In the genomic region with DNA sequence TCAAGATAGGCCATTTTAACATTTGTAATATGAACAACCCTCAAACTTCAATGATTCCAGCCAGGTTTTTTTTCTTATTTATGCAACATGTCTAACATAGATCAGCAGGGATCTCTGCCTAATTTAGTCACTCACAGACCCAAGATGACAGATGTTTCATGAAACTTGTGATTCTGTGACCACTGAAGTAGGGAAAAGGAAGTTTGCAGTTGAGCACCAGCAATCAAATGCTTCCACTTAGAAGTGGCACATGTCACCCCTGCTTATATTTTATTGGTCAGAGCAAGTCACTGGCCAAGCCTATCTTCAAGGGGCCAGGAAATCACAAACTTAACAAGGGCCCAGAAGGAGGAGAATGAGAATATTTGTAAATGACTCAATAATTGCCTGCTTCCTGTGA, we compare ENCODE assay signal across 13 cellular contexts.
DNase-seq lines count a peak whose midpoint lies in the region; ATAC-seq and TF ChIP-seq lines count a peak whose summit lies in the region.
"Had no signal": no experiment of that assay in that cellular context is flagged by ENCODE, and none has a peak within 500 bp of the region (broad histone marks: within the 10 kb centered on the region; RNA-seq: fewer than 3 reads in every experiment).

No MANE protein-coding gene starts in this region.

- no peak overlapping the region for H3K27ac ChIP-seq in foreskin keratinocyte
- H3K27ac ChIP-seq: lower lobe of right lung, transverse colon had no signal

- peaks cover 8% of the 10 kb centered on the region for H3K4me1 ChIP-seq in foreskin keratinocyte
- H3K4me1 ChIP-seq: lower lobe of right lung, transverse colon had no signal

- no peak for TF ChIP-seq CTCF in foreskin keratinocyte (conservative IDR thresholded peaks at IDR 0.05)

- DNase-seq in NOMO-1 treated with DMSO at 0.1 percent for 48 hours (lab: John Stamatoyannopoulos, UW; ENCODE audit: unreplicated experiment) (peak; percentile 59), NOMO-1 treated with dmso at 0.1 percent for 144 hours (lab: John Stamatoyannopoulos, UW; ENCODE audit: unreplicated experiment) (no peak), renal cortical epithelial cell (ENCODE audit: low read depth) (peak; percentile 47), NCI-H2081 treated with DMSO at 0.1 percent for 48 hours (lab: John Stamatoyannopoulos, UW) (no peak), GM03348 (ENCODE audit: low spot score) (no peak), foreskin keratinocyte (no peak)
- DNase-seq: activated gamma-delta T cell treated with Interleukin-2 at 50 U/mL for 16 hours, erythroblast, lower lobe of right lung, NCI-H187 treated with DMSO at 0.1 percent for 48 hours, transverse colon had no signal

- ATAC-seq in GM21737 (IDR thresholded peaks at IDR 0.05; ENCODE audit: unreplicated experiment) = peak; percentile 93
- peak; percentile 87 for ATAC-seq in HG03457 (IDR thresholded peaks at IDR 0.05; ENCODE audit: unreplicated experiment)
- ATAC-seq in foreskin keratinocyte = no peak
- ATAC-seq: lower lobe of right lung had no signal

- H3K27me3 ChIP-seq in foreskin keratinocyte = no peaks in the 10 kb centered on the region
- H3K27me3 ChIP-seq: transverse colon had no signal

Comparison
In these comparisons a context has a peak if more than half of its experiments do, and no peak if none do; other contexts are left out.
1. DNase-seq: peak in NOMO-1 treated with DMSO at 0.1 percent for 48 hours (single experiment) and renal cortical epithelial cell (single experiment); none in NOMO-1 treated with dmso at 0.1 percent for 144 hours (single experiment), NCI-H2081 treated with DMSO at 0.1 percent for 48 hours (single experiment), GM03348 (single experiment) and foreskin keratinocyte (0 of 2).